Comparison of ENCODE assay signal across 22 cellular contexts in the genomic region with DNA sequence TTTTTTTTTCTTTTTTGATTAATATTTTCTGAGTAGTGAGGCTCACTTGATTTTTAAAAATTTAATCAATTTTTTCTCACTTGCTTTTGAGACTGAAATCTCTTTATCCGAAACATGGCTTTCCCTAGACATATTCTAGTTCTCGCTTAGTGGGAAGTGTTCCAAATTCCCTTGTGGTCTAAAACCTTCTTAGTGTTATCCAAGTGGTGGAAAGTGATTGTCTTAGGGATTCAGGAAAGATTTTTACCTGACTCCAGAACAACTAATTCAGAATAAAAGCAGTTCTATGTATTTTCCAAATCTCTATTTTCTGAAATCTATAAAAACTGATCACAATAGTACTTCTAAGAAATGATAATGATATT.
DNase-seq lines count a peak whose midpoint lies in the region; FAIRE-seq and TF ChIP-seq lines count a peak whose summit lies in the region.
"Had no signal": no experiment of that assay in that cellular context is flagged by ENCODE, and none has a peak within 500 bp of the region (broad histone marks: within the 10 kb centered on the region; RNA-seq: fewer than 3 reads in every experiment).

No MANE protein-coding gene starts in this region.

- POLR2A ChIA-PET in endothelial cell of umbilical vein (lab: Charles Lee) = no interaction called here

- dilution Hi-C loops in endothelial cell of umbilical vein (cut with MboI; ENCODE audit: extremely low pct_ligation_motif_present, low sequenced_read_pairs) = no loop called here

- H3K9me3 ChIP-seq in endothelial cell of umbilical vein (replicated peaks; ENCODE audit: control insufficient read depth, insufficient read depth, low read length) (no peaks in the 10 kb centered on the region), skeletal muscle satellite cell (replicated peaks; ENCODE audit: low read length) (no peaks in the 10 kb centered on the region), esophagus muscularis mucosa (no peaks in the 10 kb centered on the region)
- H3K9me3 ChIP-seq: Peyer's patch had no signal

- TF ChIP-seq EP300 in esophagus muscularis mucosa (IDR thresholded peaks at IDR 0.05) = no peak

- 95% methylated on average over 2 of the region's 2 CpGs for WGBS in esophagus muscularis mucosa

- DNase-seq in ELR (ENCODE audit: low read depth) = peak; percentile 55
- DNase-seq in amniotic epithelial cell (ENCODE audit: low read depth) = peak; percentile 66
- DNase-seq in endothelial cell of umbilical vein (ENCODE audit: low read depth, low spot score) = no peak
- no peak for DNase-seq in middle frontal gyrus (ENCODE audit: extremely low spot score, low spot score)
- no peak for DNase-seq in stimulated activated naive CD4-positive, alpha-beta T cell (lab: John Stamatoyannopoulos, UW)
- no peak for DNase-seq in esophagus muscularis mucosa (ENCODE audit: extremely low spot score)
- DNase-seq: Calu3; CD8-positive, alpha-beta memory T cell; GF-D8; MV-4-11; NCI-H1105 treated with DMSO at 0.1 percent for 48 hours; NCI-H1694; NCI-H2081; NCI-H2171; NCI-H345; NCI-H524; NCI-H82; Peyer's patch had no signal

- H3K4me1 ChIP-seq in endothelial cell of umbilical vein (ENCODE audit: control insufficient read depth, extremely low read depth, insufficient read depth, low read length) (peaks cover 27% of the 10 kb centered on the region), skeletal muscle satellite cell (ENCODE audit: control insufficient read depth, insufficient read depth, low read length) (peaks cover 19% of the 10 kb centered on the region), esophagus muscularis mucosa (peaks cover 0 to 8% (median 0%) of the 10 kb centered on the region in 4 donors)
- H3K4me1 ChIP-seq: Peyer's patch had no signal

- no peak overlapping the region for H3K4me3 ChIP-seq in endothelial cell of umbilical vein (replicated peaks in 1 of 3; ENCODE audit: insufficient read depth in 1 of 3, low read depth in 1 of 3, low read length in 3 of 3)
- no peak overlapping the region for H3K4me3 ChIP-seq in skeletal muscle satellite cell (ENCODE audit: low read length)
- no peak overlapping the region for H3K4me3 ChIP-seq in esophagus muscularis mucosa
- H3K4me3 ChIP-seq: Peyer's patch had no signal

- H3K4me2 ChIP-seq in endothelial cell of umbilical vein (ENCODE audit: insufficient read depth, low read length) (peak overlapping the region; percentile 18), skeletal muscle satellite cell (ENCODE audit: low read length) (peak overlapping the region; percentile 29)

- no peak overlapping the region for H2AFZ ChIP-seq in endothelial cell of umbilical vein (ENCODE audit: low read depth, low read length)

- H3K27me3 ChIP-seq in endothelial cell of umbilical vein (ENCODE audit: control insufficient read depth in 2 of 2, insufficient read depth in 2 of 2, low read length in 2 of 2) (no peaks in the 10 kb centered on the region), skeletal muscle satellite cell (ENCODE audit: control insufficient read depth, insufficient read depth, low read length) (no peaks in the 10 kb centered on the region), esophagus muscularis mucosa (no peaks in the 10 kb centered on the region)
- H3K27me3 ChIP-seq: Peyer's patch had no signal

- TF ChIP-seq CTCF in endothelial cell of umbilical vein (IDR thresholded peaks at IDR 0.05; ENCODE audit: extremely low read depth in 1 of 2, insufficient read depth in 1 of 2, low read depth in 1 of 2, low read length in 2 of 2) (no peak), esophagus muscularis mucosa (IDR thresholded peaks at IDR 0.05) (no peak)

- no peak for TF ChIP-seq POLR2A in endothelial cell of umbilical vein (IDR thresholded peaks at IDR 0.05; ENCODE audit: low read depth, low read length)
- TF ChIP-seq POLR2A in esophagus muscularis mucosa (IDR thresholded peaks at IDR 0.05; ENCODE audit: low read depth) = no peak

- FAIRE-seq in endothelial cell of umbilical vein (lab: Jason Lieb, UNC) = no peak
- FAIRE-seq: GM19239, H54 had no signal

- H3K9ac ChIP-seq in endothelial cell of umbilical vein (replicated peaks; ENCODE audit: extremely low read depth, insufficient read depth, low read length) (no peak overlapping the region), skeletal muscle satellite cell (ENCODE audit: low read depth, low read length) (peak overlapping the region; percentile 51)

- intact Hi-C loops in endothelial cell of umbilical vein (cut with micrococcal nuclease) = no loop called here
- intact Hi-C loops in esophagus muscularis mucosa (cut with DNase I) = no loop called here

- no peaks in the 10 kb centered on the region for H3K79me2 ChIP-seq in endothelial cell of umbilical vein (ENCODE audit: control insufficient read depth, insufficient read depth, low read length)

- H4K20me1 ChIP-seq in endothelial cell of umbilical vein (replicated peaks; ENCODE audit: control insufficient read depth, extremely low read depth, insufficient read depth, low read length) = no peaks in the 10 kb centered on the region

- CTCF ChIA-PET in endothelial cell of umbilical vein (lab: Charles Lee) = interaction anchor here (1.3 to 2.8 kb wide), 2 partner anchors 10 to 15 kb away, joined by 4 to 29 read pairs; no protein-coding TSS in a partner anchor

- H3K27ac ChIP-seq in endothelial cell of umbilical vein (ENCODE audit: insufficient read depth, low read depth, low read length) = peak overlapping the region; percentile 33
- no peak overlapping the region for H3K27ac ChIP-seq in esophagus muscularis mucosa (replicated peaks in 1 of 4)
- H3K27ac ChIP-seq: C4-2B, Peyer's patch had no signal

- TSS peak; percentile 22 for BruUV-seq in endothelial cell of umbilical vein (replicated peaks; lab: Mats Ljungman, UMichigan)

- no peaks in the 10 kb centered on the region for H3K36me3 ChIP-seq in endothelial cell of umbilical vein (ENCODE audit: control insufficient read depth in 2 of 2, extremely low read depth in 1 of 2, insufficient read depth in 2 of 2, low read length in 2 of 2)
- no peaks in the 10 kb centered on the region for H3K36me3 ChIP-seq in skeletal muscle satellite cell (ENCODE audit: insufficient read depth, low read length)
- H3K36me3 ChIP-seq in esophagus muscularis mucosa = no peaks in the 10 kb centered on the region
- H3K36me3 ChIP-seq: Peyer's patch had no signal

- no peaks in the 10 kb centered on the region for H3K9me1 ChIP-seq in endothelial cell of umbilical vein (replicated peaks; ENCODE audit: control insufficient read depth, extremely low read depth, insufficient read depth, low read length)

TF ChIP-seq in endothelial cell of umbilical vein, 7 proteins besides CTCF, POLR2A, EP300 and RAD21:
- no peak for TF ChIP-seq GATA2 (IDR thresholded peaks at IDR 0.05; ENCODE audit: insufficient read depth, insufficient read length, low read depth, low read length)
- no peak for TF ChIP-seq JUN (IDR thresholded peaks at IDR 0.05; ENCODE audit: borderline replicate concordance, insufficient read depth, insufficient read length, low read depth)
- TF ChIP-seq FOS (IDR thresholded peaks at IDR 0.05; ENCODE audit: borderline replicate concordance, insufficient read depth, low read length) = no peak
- TF ChIP-seq MYC (IDR thresholded peaks at IDR 0.05; ENCODE audit: low read depth, low read length) = no peak
- no peak for TF ChIP-seq EZH2 (IDR thresholded peaks at IDR 0.05; ENCODE audit: borderline replicate concordance, low read depth, low read length, severe bottlenecking)
- TF ChIP-seq, protein P1, sequence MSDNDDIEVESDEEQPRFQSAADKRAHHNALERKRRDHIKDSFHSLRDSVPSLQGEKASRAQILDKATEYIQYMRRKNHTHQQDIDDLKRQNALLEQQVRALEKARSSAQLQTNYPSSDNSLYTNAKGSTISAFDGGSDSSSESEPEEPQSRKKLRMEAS (IDR thresholded peaks at IDR 0.05; ENCODE audit: insufficient read depth, insufficient read length) = no peak
TF ChIP-seq in endothelial cell of umbilical vein: peak in this region for 0.

Comparison
In these comparisons a context has a peak if more than half of its experiments do, and no peak if none do; other contexts are left out.
1. DNase-seq: peak in ELR (single experiment) and amniotic epithelial cell (single experiment); none in endothelial cell of umbilical vein (single experiment), middle frontal gyrus (single experiment), stimulated activated naive CD4-positive, alpha-beta T cell (0 of 6) and esophagus muscularis mucosa (single experiment).